Comparison of ENCODE assay signal across 24 cellular contexts in genomic region chr1:10193340-10193739, GRCh38.
"Had no signal": no experiment of that assay in that cellular context is flagged by ENCODE, and none has a peak within 500 bp of the region (broad histone marks: within the 10 kb centered on the region; RNA-seq: fewer than 3 reads in every experiment).

No MANE protein-coding gene starts in this region.

- FAIRE-seq: colon had no signal

- H3K36me3 ChIP-seq: breast epithelium, heart left ventricle, right atrium auricular region, spleen, tibial nerve had no signal

- H3K4me1 ChIP-seq: breast epithelium, parathyroid adenoma, right atrium auricular region, tibial nerve had no signal

- H3K27ac ChIP-seq: breast epithelium, heart left ventricle, parathyroid adenoma, right atrium auricular region, spleen, tibial nerve had no signal

- H3K27me3 ChIP-seq: breast epithelium, heart left ventricle, right atrium auricular region, spleen, tibial nerve had no signal

- H3K9me3 ChIP-seq: breast epithelium had no signal

- DNase-seq: activated CD4-positive, alpha-beta memory T cell treated with anti-CD3 and anti-CD28 coated beads for 36 hours; activated CD4-positive, alpha-beta T cell treated with anti-CD3 and anti-CD28 coated beads, Interleukin-2, amount 10 ng/mL, durations not matched to agents 24 days and 14 days; activated CD4-positive, CD25-positive, alpha-beta regulatory T cell treated with anti-CD3 and anti-CD28 coated beads, Interleukin-2, amount 50 U/mL, for 72 hours; activated CD8-positive, alpha-beta memory T cell treated with anti-CD3 and anti-CD28 coated beads, Interleukin-2, amount 50 U/mL, for 4 hours; activated effector memory CD4-positive, alpha-beta T cell treated with anti-CD3 and anti-CD28 coated beads, Interleukin-2, amount 50 U/mL, for 16 hours; activated naive CD4-positive, alpha-beta T cell treated with anti-CD3 and anti-CD28 coated beads, Interleukin-2, amount 10 ng/mL, durations not matched to agents 7 days and 5 days; activated naive CD8-positive, alpha-beta T cell treated with anti-CD3 and anti-CD28 coated beads, Interleukin-2, amount 50 U/mL, for 24 hours; activated T-cell treated with anti-CD3 and anti-CD28 coated beads, Interleukin-2, amount 50 U/mL, for 1 hour; amygdala; endodermal cell; foreskin fibroblast; heart left ventricle; midbrain; naive thymus-derived CD8-positive, alpha-beta T cell; occipital lobe; spleen; stimulated activated naive CD4-positive, alpha-beta T cell; T-helper 9 cell had no signal

- H3K4me3 ChIP-seq: breast epithelium, heart left ventricle, right atrium auricular region, spleen, tibial nerve had no signal

- ATAC-seq: activated naive CD8-positive, alpha-beta T cell treated with anti-CD3 and anti-CD28 coated beads, Interleukin-2, amount 50 U/mL, for 24 hours; esophagus mucosa; heart left ventricle; naive thymus-derived CD8-positive, alpha-beta T cell had no signal
